21 cellular contexts compared by ENCODE assay signal in genomic region chr22:40118979-40119378, GRCh38. TPM values are rescaled to one million over a fixed set of nuclear protein-coding genes. Genes with fewer than 3 reads are reported as not detected.
DNase-seq lines count a peak whose midpoint lies in the region; ATAC-seq and TF ChIP-seq lines count a peak whose summit lies in the region.
"Had no signal": no experiment of that assay in that cellular context is flagged by ENCODE, and none has a peak within 500 bp of the region (broad histone marks: within the 10 kb centered on the region; RNA-seq: fewer than 3 reads in every experiment).

No MANE protein-coding gene starts in this region.

- no peaks in the 10 kb centered on the region for H3K27me3 Mint-ChIP-seq in activated T-cell treated with anti-CD3 and anti-CD28 coated beads, Interleukin-2, amount 50 U/mL, for 24 hours

- TF ChIP-seq POLR2A in thyroid gland (IDR thresholded peaks at IDR 0.05), result no peak

- no peak overlapping the region for H3K4me3 Mint-ChIP-seq in activated T-cell treated with anti-CD3 and anti-CD28 coated beads, Interleukin-2, amount 50 U/mL, for 24 hours

- no peak for DNase-seq in activated T-cell treated with anti-CD3 and anti-CD28 coated beads, Interleukin-2, amount 50 U/mL, for 24 hours
- no peak for DNase-seq in activated T-cell treated with anti-CD3 and anti-CD28 coated beads, Interleukin-2, amount 50 U/mL, for 1 hour
- DNase-seq in DMS79 treated with DMSO at 0.1 percent for 48 hours (lab: John Stamatoyannopoulos, UW), result peak; percentile 39
- peak in 1 of 2 donors; percentile 39 for DNase-seq in left lung
- DNase-seq in thyroid gland, result peak; percentile 51 to 59
- no peak for DNase-seq in NCI-H146 (lab: John Stamatoyannopoulos, UW)
- no peak for DNase-seq in psoas muscle
- DNase-seq in stimulated activated naive CD4-positive, alpha-beta T cell treated with Interleukin-2 at 50 U/mL for 16 hours (lab: John Stamatoyannopoulos, UW), result no peak
- DNase-seq: GOT3, HCEC 1CT, MG63, NCI-H1436 treated with DMSO at 0.1 percent for 48 hours, NCI-H2081 treated with DMSO at 0.1 percent for 48 hours, NCI-H446 treated with DMSO at 0.1 percent for 48 hours, NCI-H526 treated with DMSO at 0.1 percent for 48 hours, PC-3, Right ventricle myocardium superior had no signal

- intact Hi-C loops in left lung (cut with DNase I) (no loop called here), thyroid gland (cut with DNase I) (no loop called here), psoas muscle (cut with DNase I) (no loop called here)

- H3K36me3 ChIP-seq in left lung (peaks cover 0 to 7% of the 10 kb centered on the region in 2 donors), thyroid gland (no peaks in the 10 kb centered on the region), psoas muscle (ENCODE audit: insufficient read depth in 1 of 2, low read depth in 1 of 2) (peaks cover 0 to 4% of the 10 kb centered on the region in 2 donors)
- H3K36me3 ChIP-seq: MG63 had no signal

- WGBS in thyroid gland, 2 donors, result 77 to 79% methylated on average over 8 of the region's 8 CpGs
- WGBS in psoas muscle, 3 donors, result 89 to 98% (median 97%) methylated on average over 8 of the region's 8 CpGs

- no peak overlapping the region for H3K4me3 ChIP-seq in left lung
- H3K4me3 ChIP-seq in thyroid gland (replicated peaks in 1 of 3), result no peak overlapping the region
- H3K4me3 ChIP-seq in psoas muscle, result no peak overlapping the region
- H3K4me3 ChIP-seq: K562, MG63 had no signal

- ATAC-seq in left lung (peak; percentile 94), psoas muscle (no peak)
- ATAC-seq: HepG2, K562, PC-3 had no signal

- H3K27ac Mint-ChIP-seq in activated T-cell treated with anti-CD3 and anti-CD28 coated beads, Interleukin-2, amount 50 U/mL, for 24 hours, result peak overlapping the region; percentile 20

- H3K27ac ChIP-seq in left lung, result no peak overlapping the region
- H3K27ac ChIP-seq in thyroid gland, result peak overlapping the region in 1 of 3 donors; percentile 17
- no peak overlapping the region for H3K27ac ChIP-seq in psoas muscle
- H3K27ac ChIP-seq: C4-2B, HL-60 had no signal

- H3K36me3 Mint-ChIP-seq in activated T-cell treated with anti-CD3 and anti-CD28 coated beads, Interleukin-2, amount 50 U/mL, for 24 hours (ENCODE audit: low read depth), result peaks cover 25% of the 10 kb centered on the region

- no peaks in the 10 kb centered on the region for H3K9me3 ChIP-seq in left lung
- H3K9me3 ChIP-seq in thyroid gland, result no peaks in the 10 kb centered on the region
- H3K9me3 ChIP-seq in psoas muscle, result no peaks in the 10 kb centered on the region
- H3K9me3 ChIP-seq: MG63 had no signal

- H3K4me1 ChIP-seq in left lung, result peaks cover 0 to 6% of the 10 kb centered on the region in 2 donors
- peaks cover 15 to 18% of the 10 kb centered on the region in 2 donors for H3K4me1 ChIP-seq in thyroid gland
- H3K4me1 ChIP-seq in psoas muscle, result peaks cover 40% of the 10 kb centered on the region

- H3K4me1 Mint-ChIP-seq in activated T-cell treated with anti-CD3 and anti-CD28 coated beads, Interleukin-2, amount 50 U/mL, for 24 hours (ENCODE audit: low read depth), result peaks cover 80% of the 10 kb centered on the region

- TF ChIP-seq CTCF in left lung (IDR thresholded peaks at IDR 0.05) (no peak), thyroid gland (IDR thresholded peaks at IDR 0.05) (no peak), psoas muscle (IDR thresholded peaks at IDR 0.05) (no peak)

- H3K9me3 Mint-ChIP-seq in activated T-cell treated with anti-CD3 and anti-CD28 coated beads, Interleukin-2, amount 50 U/mL, for 24 hours, result no peaks in the 10 kb centered on the region

- H3K27me3 ChIP-seq in left lung (no peaks in the 10 kb centered on the region), thyroid gland (no peaks in the 10 kb centered on the region), psoas muscle (ENCODE audit: insufficient read depth in 3 of 3, low read length in 2 of 3) (no peaks in the 10 kb centered on the region)
- H3K27me3 ChIP-seq: MG63 had no signal

RNA-seq across cellular contexts. Expression of gene TNRC6B, which starts 58.7 kb away (rescaled TPM):
- total RNA-seq in left lung (10 to 100 TPM; 40.3 to 40.7 TPM), thyroid gland (100 to 1,000 TPM in 2 of 4 donors, 10 to 100 TPM in 2; 46.1 to 202 (median 114) TPM), psoas muscle (10 to 100 TPM; 27.9 to 49.4 (median 32.6) TPM)
- 10 to 100 TPM in 1 of 3 donors, 1 to 10 TPM in 2; 2.2 to 17.4 (median 2.5) TPM for polyA plus RNA-seq in psoas muscle

Comparison
In these comparisons a context has a peak if more than half of its experiments do, and no peak if none do; other contexts are left out.
1. DNase-seq: peak in DMS79 treated with DMSO at 0.1 percent for 48 hours (single experiment) and thyroid gland (2 of 2); none in activated T-cell treated with anti-CD3 and anti-CD28 coated beads, Interleukin-2, amount 50 U/mL, for 24 hours (single experiment), activated T-cell treated with anti-CD3 and anti-CD28 coated beads, Interleukin-2, amount 50 U/mL, for 1 hour (single experiment), NCI-H146 (single experiment), psoas muscle (0 of 2) and stimulated activated naive CD4-positive, alpha-beta T cell treated with Interleukin-2 at 50 U/mL for 16 hours (single experiment).